Comparison of ENCODE assay signal across 1 cellular context in genomic region chr1:107683198-107683657, GRCh38.
TF ChIP-seq lines count a peak whose summit lies in the region.

No MANE protein-coding gene starts in this region.

TF ChIP-seq in HEK293, 187 proteins besides CTCF, POLR2A, EP300 and RAD21 (continued from another document):
- TF ChIP-seq TSHZ1 (tag by site-specific recombination; IDR thresholded peaks at IDR 0.05; ENCODE audit: borderline replicate concordance) = no peak
- peak; percentile 72 for TF ChIP-seq ZNF10 (tag by site-specific recombination; IDR thresholded peaks at IDR 0.05)
- peak; percentile 57; the same call in 1 of the 2 replicates for TF ChIP-seq SCRT2 (tag by site-specific recombination; IDR thresholded peaks at IDR 0.05)
- no peak for TF ChIP-seq ZFP69B (tag by site-specific recombination; IDR thresholded peaks at IDR 0.05)
- peak; percentile 37; the same call in 1 of the 2 replicates for TF ChIP-seq BCL11B (tag by site-specific recombination; IDR thresholded peaks at IDR 0.05; ENCODE audit: low read depth)
- peak; percentile 37; the same call in 1 of the 2 replicates for TF ChIP-seq ZSCAN30 (tag by site-specific recombination; IDR thresholded peaks at IDR 0.05)
- TF ChIP-seq, protein P1, sequence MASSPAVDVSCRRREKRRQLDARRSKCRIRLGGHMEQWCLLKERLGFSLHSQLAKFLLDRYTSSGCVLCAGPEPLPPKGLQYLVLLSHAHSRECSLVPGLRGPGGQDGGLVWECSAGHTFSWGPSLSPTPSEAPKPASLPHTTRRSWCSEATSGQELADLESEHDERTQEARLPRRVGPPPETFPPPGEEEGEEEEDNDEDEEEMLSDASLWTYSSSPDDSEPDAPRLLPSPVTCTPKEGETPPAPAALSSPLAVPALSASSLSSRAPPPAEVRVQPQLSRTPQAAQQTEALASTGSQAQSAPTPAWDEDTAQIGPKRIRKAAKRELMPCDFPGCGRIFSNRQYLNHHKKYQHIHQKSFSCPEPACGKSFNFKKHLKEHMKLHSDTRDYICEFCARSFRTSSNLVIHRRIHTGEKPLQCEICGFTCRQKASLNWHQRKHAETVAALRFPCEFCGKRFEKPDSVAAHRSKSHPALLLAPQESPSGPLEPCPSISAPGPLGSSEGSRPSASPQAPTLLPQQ (tag by site-specific recombination; IDR thresholded peaks at IDR 0.05) = no peak
- TF ChIP-seq SP3 (tag by site-specific recombination; IDR thresholded peaks at IDR 0.05) = no peak
